Comparison of ENCODE assay signal across 1 cellular context in the genomic region with DNA sequence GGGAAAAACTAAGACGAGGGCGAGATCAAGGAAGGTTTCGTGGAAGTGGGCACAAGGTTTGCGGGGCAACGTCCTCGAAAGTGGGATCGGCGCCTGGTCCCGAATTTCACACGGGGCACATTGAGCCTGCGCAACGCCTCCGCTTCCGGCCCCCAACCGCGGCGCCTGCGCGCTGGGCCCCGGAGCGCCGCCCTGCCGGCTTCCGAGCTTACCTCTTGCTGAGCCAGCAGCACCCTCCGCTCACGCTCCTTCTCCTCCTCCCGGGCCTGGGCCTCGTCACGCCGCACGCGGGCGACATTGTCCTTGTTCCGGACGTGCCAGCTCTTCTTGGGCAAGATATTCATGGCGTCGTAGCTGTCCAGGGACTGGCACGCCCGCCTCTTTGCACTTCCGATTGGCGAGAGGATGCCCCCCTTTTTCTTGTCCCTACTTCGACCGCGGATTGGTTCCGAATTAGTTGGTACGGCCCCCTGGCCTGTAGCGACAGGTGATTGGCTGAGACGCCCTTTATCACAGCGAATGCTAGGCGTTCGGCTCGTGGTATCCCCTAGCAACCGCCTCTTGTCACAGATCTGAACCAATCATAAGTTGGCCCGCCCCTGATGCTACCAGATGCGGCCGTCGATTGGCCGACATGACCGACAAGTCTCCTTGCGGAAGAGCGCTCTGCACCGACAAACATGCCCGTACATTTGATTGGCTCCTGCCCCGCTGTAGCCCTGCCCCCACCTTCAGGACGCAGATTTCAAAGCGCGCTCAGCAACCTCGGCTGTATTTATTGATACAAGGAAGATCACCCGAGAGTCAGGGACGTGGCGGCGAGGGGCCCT.
A peak's percentile ranks its signal among the peaks of the same experiment; 100 is the strongest.
TF ChIP-seq lines count a peak whose summit lies in the region.

Gene LENG1 (minus strand): TSS at position 370 of the 830 bp plus-strand sequence. CDS start 26 bp downstream, at position 344.

TF ChIP-seq in K562, 482 proteins besides CTCF, POLR2A, EP300 and RAD21 (continued from another document and continues in another):
- TF ChIP-seq ASH1L (IDR thresholded peaks at IDR 0.05; ENCODE audit: borderline replicate concordance, low read depth, partially characterized antibody), result peak; percentile 98
- no peak; the same call in 1 of the 2 replicates for TF ChIP-seq ZNF830 (CRISPR knock-in tag; IDR thresholded peaks at IDR 0.05)
- TF ChIP-seq CCAR2 (IDR thresholded peaks at IDR 0.05; ENCODE audit: low read depth, low read length), result no peak
- TF ChIP-seq ZNF134 (CRISPR knock-in tag; conservative IDR thresholded peaks at IDR 0.05), result no peak
- peak; percentile 23 for TF ChIP-seq MYC (IDR thresholded peaks at IDR 0.05; ENCODE audit: low read depth, low read length)
- no peak for TF ChIP-seq MYC (CRISPR knock-in tag; IDR thresholded peaks at IDR 0.05; ENCODE audit: borderline replicate concordance, low read depth)
- TF ChIP-seq, protein P1, sequence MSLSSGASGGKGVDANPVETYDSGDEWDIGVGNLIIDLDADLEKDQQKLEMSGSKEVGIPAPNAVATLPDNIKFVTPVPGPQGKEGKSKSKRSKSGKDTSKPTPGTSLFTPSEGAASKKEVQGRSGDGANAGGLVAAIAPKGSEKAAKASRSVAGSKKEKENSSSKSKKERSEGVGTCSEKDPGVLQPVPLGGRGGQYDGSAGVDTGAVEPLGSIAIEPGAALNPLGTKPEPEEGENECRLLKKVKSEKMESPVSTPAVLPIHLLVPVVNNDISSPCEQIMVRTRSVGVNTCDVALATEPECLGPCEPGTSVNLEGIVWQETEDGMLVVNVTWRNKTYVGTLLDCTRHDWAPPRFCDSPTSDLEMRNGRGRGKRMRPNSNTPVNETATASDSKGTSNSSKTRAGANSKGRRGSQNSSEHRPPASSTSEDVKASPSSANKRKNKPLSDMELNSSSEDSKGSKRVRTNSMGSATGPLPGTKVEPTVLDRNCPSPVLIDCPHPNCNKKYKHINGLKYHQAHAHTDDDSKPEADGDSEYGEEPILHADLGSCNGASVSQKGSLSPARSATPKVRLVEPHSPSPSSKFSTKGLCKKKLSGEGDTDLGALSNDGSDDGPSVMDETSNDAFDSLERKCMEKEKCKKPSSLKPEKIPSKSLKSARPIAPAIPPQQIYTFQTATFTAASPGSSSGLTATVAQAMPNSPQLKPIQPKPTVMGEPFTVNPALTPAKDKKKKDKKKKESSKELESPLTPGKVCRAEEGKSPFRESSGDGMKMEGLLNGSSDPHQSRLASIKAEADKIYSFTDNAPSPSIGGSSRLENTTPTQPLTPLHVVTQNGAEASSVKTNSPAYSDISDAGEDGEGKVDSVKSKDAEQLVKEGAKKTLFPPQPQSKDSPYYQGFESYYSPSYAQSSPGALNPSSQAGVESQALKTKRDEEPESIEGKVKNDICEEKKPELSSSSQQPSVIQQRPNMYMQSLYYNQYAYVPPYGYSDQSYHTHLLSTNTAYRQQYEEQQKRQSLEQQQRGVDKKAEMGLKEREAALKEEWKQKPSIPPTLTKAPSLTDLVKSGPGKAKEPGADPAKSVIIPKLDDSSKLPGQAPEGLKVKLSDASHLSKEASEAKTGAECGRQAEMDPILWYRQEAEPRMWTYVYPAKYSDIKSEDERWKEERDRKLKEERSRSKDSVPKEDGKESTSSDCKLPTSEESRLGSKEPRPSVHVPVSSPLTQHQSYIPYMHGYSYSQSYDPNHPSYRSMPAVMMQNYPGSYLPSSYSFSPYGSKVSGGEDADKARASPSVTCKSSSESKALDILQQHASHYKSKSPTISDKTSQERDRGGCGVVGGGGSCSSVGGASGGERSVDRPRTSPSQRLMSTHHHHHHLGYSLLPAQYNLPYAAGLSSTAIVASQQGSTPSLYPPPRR (CRISPR knock-in tag; IDR thresholded peaks at IDR 0.05; ENCODE audit: borderline replicate concordance), result no peak
- TF ChIP-seq ZNF436 (CRISPR knock-in tag; IDR thresholded peaks at IDR 0.05), result no peak
- TF ChIP-seq, protein P2, sequence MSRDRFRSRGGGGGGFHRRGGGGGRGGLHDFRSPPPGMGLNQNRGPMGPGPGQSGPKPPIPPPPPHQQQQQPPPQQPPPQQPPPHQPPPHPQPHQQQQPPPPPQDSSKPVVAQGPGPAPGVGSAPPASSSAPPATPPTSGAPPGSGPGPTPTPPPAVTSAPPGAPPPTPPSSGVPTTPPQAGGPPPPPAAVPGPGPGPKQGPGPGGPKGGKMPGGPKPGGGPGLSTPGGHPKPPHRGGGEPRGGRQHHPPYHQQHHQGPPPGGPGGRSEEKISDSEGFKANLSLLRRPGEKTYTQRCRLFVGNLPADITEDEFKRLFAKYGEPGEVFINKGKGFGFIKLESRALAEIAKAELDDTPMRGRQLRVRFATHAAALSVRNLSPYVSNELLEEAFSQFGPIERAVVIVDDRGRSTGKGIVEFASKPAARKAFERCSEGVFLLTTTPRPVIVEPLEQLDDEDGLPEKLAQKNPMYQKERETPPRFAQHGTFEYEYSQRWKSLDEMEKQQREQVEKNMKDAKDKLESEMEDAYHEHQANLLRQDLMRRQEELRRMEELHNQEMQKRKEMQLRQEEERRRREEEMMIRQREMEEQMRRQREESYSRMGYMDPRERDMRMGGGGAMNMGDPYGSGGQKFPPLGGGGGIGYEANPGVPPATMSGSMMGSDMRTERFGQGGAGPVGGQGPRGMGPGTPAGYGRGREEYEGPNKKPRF (IDR thresholded peaks at IDR 0.05; ENCODE audit: low read depth, low read length), result no peak
- no peak for TF ChIP-seq GATAD2A (IDR thresholded peaks at IDR 0.05)
- TF ChIP-seq RB1 (IDR thresholded peaks at IDR 0.05; ENCODE audit: low read depth), result peak; percentile 81
- TF ChIP-seq ZFPM2 (CRISPR knock-in tag; IDR thresholded peaks at IDR 0.05), result no peak
- TF ChIP-seq SRSF1 (IDR thresholded peaks at IDR 0.05; ENCODE audit: low read depth, low read length), result no peak
- no peak for TF ChIP-seq ZNF121 (CRISPR knock-in tag; conservative IDR thresholded peaks at IDR 0.05)
- no peak for TF ChIP-seq BACH1 (tag; IDR thresholded peaks at IDR 0.05)
- no peak for TF ChIP-seq ZNF197 (CRISPR knock-in tag; IDR thresholded peaks at IDR 0.05; ENCODE audit: low read depth)
- TF ChIP-seq ZNF583 (CRISPR knock-in tag; IDR thresholded peaks at IDR 0.05), result no peak
- no peak for TF ChIP-seq PRPF4 (IDR thresholded peaks at IDR 0.05; ENCODE audit: insufficient read depth, low read depth, low read length, poor library complexity, severe bottlenecking)
- no peak for TF ChIP-seq TCF7 (IDR thresholded peaks at IDR 0.05; ENCODE audit: borderline replicate concordance)
- TF ChIP-seq ZNF263 (CRISPR knock-in tag; IDR thresholded peaks at IDR 0.05; ENCODE audit: borderline replicate concordance), result no peak; the same call in 1 of the 2 replicates
- no peak for TF ChIP-seq ZNF785 (CRISPR knock-in tag; IDR thresholded peaks at IDR 0.05)
- TF ChIP-seq ZNF717 (CRISPR knock-in tag; IDR thresholded peaks at IDR 0.05), result no peak
- TF ChIP-seq, protein P3, sequence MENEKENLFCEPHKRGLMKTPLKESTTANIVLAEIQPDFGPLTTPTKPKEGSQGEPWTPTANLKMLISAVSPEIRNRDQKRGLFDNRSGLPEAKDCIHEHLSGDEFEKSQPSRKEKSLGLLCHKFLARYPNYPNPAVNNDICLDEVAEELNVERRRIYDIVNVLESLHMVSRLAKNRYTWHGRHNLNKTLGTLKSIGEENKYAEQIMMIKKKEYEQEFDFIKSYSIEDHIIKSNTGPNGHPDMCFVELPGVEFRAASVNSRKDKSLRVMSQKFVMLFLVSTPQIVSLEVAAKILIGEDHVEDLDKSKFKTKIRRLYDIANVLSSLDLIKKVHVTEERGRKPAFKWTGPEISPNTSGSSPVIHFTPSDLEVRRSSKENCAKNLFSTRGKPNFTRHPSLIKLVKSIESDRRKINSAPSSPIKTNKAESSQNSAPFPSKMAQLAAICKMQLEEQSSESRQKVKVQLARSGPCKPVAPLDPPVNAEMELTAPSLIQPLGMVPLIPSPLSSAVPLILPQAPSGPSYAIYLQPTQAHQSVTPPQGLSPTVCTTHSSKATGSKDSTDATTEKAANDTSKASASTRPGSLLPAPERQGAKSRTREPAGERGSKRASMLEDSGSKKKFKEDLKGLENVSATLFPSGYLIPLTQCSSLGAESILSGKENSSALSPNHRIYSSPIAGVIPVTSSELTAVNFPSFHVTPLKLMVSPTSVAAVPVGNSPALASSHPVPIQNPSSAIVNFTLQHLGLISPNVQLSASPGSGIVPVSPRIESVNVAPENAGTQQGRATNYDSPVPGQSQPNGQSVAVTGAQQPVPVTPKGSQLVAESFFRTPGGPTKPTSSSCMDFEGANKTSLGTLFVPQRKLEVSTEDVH (IDR thresholded peaks at IDR 0.05; ENCODE audit: low read depth, partially characterized antibody), result peak; percentile 45
- no peak for TF ChIP-seq SMARCE1 (IDR thresholded peaks at IDR 0.05)
- TF ChIP-seq ZNF324 (CRISPR knock-in tag; IDR thresholded peaks at IDR 0.05), result no peak
- peak; percentile 45 for TF ChIP-seq PRDM10 (IDR thresholded peaks at IDR 0.05; ENCODE audit: partially characterized antibody)
- TF ChIP-seq POLR2B (IDR thresholded peaks at IDR 0.05; ENCODE audit: low read depth, partially characterized antibody), result peak; percentile 82
- TF ChIP-seq GTF2A2 (tag; IDR thresholded peaks at IDR 0.05), result no peak
- TF ChIP-seq CREB1 (IDR thresholded peaks at IDR 0.05), result peak; percentile 76
- peak; percentile 80 for TF ChIP-seq CREB1 (CRISPR knock-in tag; IDR thresholded peaks at IDR 0.05)
- TF ChIP-seq ZNF696 (CRISPR knock-in tag; conservative IDR thresholded peaks at IDR 0.05), result no peak
- no peak for TF ChIP-seq ARID1B (IDR thresholded peaks at IDR 0.05)
- TF ChIP-seq SP1 (CRISPR knock-in tag; IDR thresholded peaks at IDR 0.05), result peak; percentile 71; the same call in 1 of the 2 replicates
- peak; percentile 72 for TF ChIP-seq CEBPG (CRISPR knock-in tag; IDR thresholded peaks at IDR 0.05)
- TF ChIP-seq CEBPG (tag; conservative IDR thresholded peaks at IDR 0.05 in 1 of 2, IDR thresholded peaks at IDR 0.05 in 1 of 2), result peak in 1 of 2 experiments; percentile 27; a peak in 1 of 4 replicates
- no peak for TF ChIP-seq BRCA1 (IDR thresholded peaks at IDR 0.05)
- no peak for TF ChIP-seq BRCA1 (CRISPR knock-in tag; IDR thresholded peaks at IDR 0.05)
- no peak for TF ChIP-seq EZH2 (IDR thresholded peaks at IDR 0.05; ENCODE audit: borderline replicate concordance, low read depth, low read length)
- TF ChIP-seq ZNF592 (IDR thresholded peaks at IDR 0.05), result no peak
- TF ChIP-seq, protein P4, sequence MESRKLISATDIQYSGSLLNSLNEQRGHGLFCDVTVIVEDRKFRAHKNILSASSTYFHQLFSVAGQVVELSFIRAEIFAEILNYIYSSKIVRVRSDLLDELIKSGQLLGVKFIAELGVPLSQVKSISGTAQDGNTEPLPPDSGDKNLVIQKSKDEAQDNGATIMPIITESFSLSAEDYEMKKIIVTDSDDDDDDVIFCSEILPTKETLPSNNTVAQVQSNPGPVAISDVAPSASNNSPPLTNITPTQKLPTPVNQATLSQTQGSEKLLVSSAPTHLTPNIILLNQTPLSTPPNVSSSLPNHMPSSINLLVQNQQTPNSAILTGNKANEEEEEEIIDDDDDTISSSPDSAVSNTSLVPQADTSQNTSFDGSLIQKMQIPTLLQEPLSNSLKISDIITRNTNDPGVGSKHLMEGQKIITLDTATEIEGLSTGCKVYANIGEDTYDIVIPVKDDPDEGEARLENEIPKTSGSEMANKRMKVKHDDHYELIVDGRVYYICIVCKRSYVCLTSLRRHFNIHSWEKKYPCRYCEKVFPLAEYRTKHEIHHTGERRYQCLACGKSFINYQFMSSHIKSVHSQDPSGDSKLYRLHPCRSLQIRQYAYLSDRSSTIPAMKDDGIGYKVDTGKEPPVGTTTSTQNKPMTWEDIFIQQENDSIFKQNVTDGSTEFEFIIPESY (CRISPR knock-in tag; IDR thresholded peaks at IDR 0.05), result no peak
- no peak for TF ChIP-seq FUS (optimal IDR thresholded peaks at IDR 0.05; ENCODE audit: low read depth, low read length)
- TF ChIP-seq ZFP30 (CRISPR knock-in tag; IDR thresholded peaks at IDR 0.05; ENCODE audit: borderline replicate concordance), result no peak
